In genomic region chr4:53595823-53596222, GRCh38 we compare ENCODE assay signal across 2 cellular contexts.
A peak's percentile ranks its signal among the peaks of the same experiment; 100 is the strongest.
TF ChIP-seq lines count a peak whose summit lies in the region.

No MANE protein-coding gene starts in this region.

TF ChIP-seq in SK-N-SH treated with all-trans-retinoic acid at 6 μM for 48 hours, 23 proteins besides CTCF, POLR2A, EP300 and RAD21 (continued from another document):
- TF ChIP-seq ZNF8 (CRISPR knock-in tag; IDR thresholded peaks at IDR 0.05) (no peak), ZNF565 (CRISPR knock-in tag; conservative IDR thresholded peaks at IDR 0.05; ENCODE audit: low read depth) (no peak), ZFP30 (CRISPR knock-in tag; IDR thresholded peaks at IDR 0.05) (no peak), SNAI2 (CRISPR knock-in tag; IDR thresholded peaks at IDR 0.05) (peak; percentile 87; the same call in 1 of the 2 replicates), ARNTL (CRISPR knock-in tag; IDR thresholded peaks at IDR 0.05; ENCODE audit: borderline replicate concordance, low read depth) (no peak), CREB5 (CRISPR knock-in tag; IDR thresholded peaks at IDR 0.05; ENCODE audit: low read depth) (peak; percentile 88), BACH2 (CRISPR knock-in tag; IDR thresholded peaks at IDR 0.05; ENCODE audit: borderline replicate concordance) (no peak), TSHZ2 (CRISPR knock-in tag; IDR thresholded peaks at IDR 0.05) (peak; percentile 88; the same call in 1 of the 2 replicates)

TF ChIP-seq in SK-N-SH, 30 proteins besides CTCF, POLR2A, EP300 and RAD21 (continued from another document):
- no peak for TF ChIP-seq RFX5 (IDR thresholded peaks at IDR 0.05; ENCODE audit: low read length)
- no peak for TF ChIP-seq JUND (IDR thresholded peaks at IDR 0.05)
- no peak for TF ChIP-seq MEF2A (IDR thresholded peaks at IDR 0.05; ENCODE audit: borderline replicate concordance, low read depth)
- TF ChIP-seq GABPA (IDR thresholded peaks at IDR 0.05; ENCODE audit: low read depth): no peak
- no peak for TF ChIP-seq SIN3A (IDR thresholded peaks at IDR 0.05; ENCODE audit: borderline replicate concordance, low read depth, low read length)
- no peak for TF ChIP-seq REST (IDR thresholded peaks at IDR 0.05; ENCODE audit: low read depth, low read length)
- no peak for TF ChIP-seq ELF1 (IDR thresholded peaks at IDR 0.05)
- no peak for TF ChIP-seq RCOR1 (IDR thresholded peaks at IDR 0.05; ENCODE audit: low read length)
TF ChIP-seq in SK-N-SH: peak in this region for 0.
